In the genomic region with DNA sequence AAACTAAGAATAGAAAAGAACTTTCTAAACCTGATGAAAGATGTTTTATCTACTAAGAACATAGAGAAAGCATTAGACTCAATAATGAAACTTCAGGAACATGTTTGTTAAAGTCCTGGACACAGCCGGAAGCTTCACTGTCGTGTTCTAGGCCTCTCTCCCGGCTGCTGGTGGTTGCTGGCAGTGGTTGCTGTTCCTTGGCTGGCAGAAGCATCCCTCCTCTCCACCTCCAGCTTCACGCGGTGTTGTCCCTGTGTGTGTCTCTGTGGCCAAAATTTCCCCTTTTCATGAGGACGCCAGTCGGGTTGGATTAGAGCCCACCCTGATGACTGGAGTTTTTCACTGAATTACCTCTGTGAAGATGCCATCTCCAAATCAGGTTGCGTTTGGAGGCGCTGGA, we compare ENCODE assay signal across 2 cellular contexts.
TF ChIP-seq lines count a peak whose summit lies in the region.

No MANE protein-coding gene starts in this region.

TF ChIP-seq in H1, 55 proteins besides CTCF, POLR2A, EP300 and RAD21:
- TF ChIP-seq, protein P1, sequence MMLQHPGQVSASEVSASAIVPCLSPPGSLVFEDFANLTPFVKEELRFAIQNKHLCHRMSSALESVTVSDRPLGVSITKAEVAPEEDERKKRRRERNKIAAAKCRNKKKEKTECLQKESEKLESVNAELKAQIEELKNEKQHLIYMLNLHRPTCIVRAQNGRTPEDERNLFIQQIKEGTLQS (IDR thresholded peaks at IDR 0.05; ENCODE audit: insufficient read depth, low read depth, low read length), result no peak
- no peak for TF ChIP-seq HDAC6 (IDR thresholded peaks at IDR 0.05; ENCODE audit: low read depth, low read length)
- TF ChIP-seq PHF8 (conservative IDR thresholded peaks at IDR 0.05; ENCODE audit: low read depth, low read length), result no peak
- TF ChIP-seq RXRA (IDR thresholded peaks at IDR 0.05; ENCODE audit: insufficient read depth, low read depth, low read length), result no peak
- TF ChIP-seq SIX5 (IDR thresholded peaks at IDR 0.05; ENCODE audit: low read depth, low read length), result no peak
- no peak for TF ChIP-seq SP4 (IDR thresholded peaks at IDR 0.05; ENCODE audit: low read length)
- no peak for TF ChIP-seq MAFK (IDR thresholded peaks at IDR 0.05; ENCODE audit: low read depth, low read length)
- TF ChIP-seq, protein P2, sequence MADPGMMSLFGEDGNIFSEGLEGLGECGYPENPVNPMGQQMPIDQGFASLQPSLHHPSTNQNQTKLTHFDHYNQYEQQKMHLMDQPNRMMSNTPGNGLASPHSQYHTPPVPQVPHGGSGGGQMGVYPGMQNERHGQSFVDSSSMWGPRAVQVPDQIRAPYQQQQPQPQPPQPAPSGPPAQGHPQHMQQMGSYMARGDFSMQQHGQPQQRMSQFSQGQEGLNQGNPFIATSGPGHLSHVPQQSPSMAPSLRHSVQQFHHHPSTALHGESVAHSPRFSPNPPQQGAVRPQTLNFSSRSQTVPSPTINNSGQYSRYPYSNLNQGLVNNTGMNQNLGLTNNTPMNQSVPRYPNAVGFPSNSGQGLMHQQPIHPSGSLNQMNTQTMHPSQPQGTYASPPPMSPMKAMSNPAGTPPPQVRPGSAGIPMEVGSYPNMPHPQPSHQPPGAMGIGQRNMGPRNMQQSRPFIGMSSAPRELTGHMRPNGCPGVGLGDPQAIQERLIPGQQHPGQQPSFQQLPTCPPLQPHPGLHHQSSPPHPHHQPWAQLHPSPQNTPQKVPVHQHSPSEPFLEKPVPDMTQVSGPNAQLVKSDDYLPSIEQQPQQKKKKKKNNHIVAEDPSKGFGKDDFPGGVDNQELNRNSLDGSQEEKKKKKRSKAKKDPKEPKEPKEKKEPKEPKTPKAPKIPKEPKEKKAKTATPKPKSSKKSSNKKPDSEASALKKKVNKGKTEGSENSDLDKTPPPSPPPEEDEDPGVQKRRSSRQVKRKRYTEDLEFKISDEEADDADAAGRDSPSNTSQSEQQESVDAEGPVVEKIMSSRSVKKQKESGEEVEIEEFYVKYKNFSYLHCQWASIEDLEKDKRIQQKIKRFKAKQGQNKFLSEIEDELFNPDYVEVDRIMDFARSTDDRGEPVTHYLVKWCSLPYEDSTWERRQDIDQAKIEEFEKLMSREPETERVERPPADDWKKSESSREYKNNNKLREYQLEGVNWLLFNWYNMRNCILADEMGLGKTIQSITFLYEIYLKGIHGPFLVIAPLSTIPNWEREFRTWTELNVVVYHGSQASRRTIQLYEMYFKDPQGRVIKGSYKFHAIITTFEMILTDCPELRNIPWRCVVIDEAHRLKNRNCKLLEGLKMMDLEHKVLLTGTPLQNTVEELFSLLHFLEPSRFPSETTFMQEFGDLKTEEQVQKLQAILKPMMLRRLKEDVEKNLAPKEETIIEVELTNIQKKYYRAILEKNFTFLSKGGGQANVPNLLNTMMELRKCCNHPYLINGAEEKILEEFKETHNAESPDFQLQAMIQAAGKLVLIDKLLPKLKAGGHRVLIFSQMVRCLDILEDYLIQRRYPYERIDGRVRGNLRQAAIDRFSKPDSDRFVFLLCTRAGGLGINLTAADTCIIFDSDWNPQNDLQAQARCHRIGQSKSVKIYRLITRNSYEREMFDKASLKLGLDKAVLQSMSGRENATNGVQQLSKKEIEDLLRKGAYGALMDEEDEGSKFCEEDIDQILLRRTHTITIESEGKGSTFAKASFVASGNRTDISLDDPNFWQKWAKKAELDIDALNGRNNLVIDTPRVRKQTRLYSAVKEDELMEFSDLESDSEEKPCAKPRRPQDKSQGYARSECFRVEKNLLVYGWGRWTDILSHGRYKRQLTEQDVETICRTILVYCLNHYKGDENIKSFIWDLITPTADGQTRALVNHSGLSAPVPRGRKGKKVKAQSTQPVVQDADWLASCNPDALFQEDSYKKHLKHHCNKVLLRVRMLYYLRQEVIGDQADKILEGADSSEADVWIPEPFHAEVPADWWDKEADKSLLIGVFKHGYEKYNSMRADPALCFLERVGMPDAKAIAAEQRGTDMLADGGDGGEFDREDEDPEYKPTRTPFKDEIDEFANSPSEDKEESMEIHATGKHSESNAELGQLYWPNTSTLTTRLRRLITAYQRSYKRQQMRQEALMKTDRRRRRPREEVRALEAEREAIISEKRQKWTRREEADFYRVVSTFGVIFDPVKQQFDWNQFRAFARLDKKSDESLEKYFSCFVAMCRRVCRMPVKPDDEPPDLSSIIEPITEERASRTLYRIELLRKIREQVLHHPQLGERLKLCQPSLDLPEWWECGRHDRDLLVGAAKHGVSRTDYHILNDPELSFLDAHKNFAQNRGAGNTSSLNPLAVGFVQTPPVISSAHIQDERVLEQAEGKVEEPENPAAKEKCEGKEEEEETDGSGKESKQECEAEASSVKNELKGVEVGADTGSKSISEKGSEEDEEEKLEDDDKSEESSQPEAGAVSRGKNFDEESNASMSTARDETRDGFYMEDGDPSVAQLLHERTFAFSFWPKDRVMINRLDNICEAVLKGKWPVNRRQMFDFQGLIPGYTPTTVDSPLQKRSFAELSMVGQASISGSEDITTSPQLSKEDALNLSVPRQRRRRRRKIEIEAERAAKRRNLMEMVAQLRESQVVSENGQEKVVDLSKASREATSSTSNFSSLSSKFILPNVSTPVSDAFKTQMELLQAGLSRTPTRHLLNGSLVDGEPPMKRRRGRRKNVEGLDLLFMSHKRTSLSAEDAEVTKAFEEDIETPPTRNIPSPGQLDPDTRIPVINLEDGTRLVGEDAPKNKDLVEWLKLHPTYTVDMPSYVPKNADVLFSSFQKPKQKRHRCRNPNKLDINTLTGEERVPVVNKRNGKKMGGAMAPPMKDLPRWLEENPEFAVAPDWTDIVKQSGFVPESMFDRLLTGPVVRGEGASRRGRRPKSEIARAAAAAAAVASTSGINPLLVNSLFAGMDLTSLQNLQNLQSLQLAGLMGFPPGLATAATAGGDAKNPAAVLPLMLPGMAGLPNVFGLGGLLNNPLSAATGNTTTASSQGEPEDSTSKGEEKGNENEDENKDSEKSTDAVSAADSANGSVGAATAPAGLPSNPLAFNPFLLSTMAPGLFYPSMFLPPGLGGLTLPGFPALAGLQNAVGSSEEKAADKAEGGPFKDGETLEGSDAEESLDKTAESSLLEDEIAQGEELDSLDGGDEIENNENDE (IDR thresholded peaks at IDR 0.05; ENCODE audit: insufficient replicate concordance, low read length), result no peak
- TF ChIP-seq BACH1 (IDR thresholded peaks at IDR 0.05; ENCODE audit: low read length), result no peak
- TF ChIP-seq, protein P3, sequence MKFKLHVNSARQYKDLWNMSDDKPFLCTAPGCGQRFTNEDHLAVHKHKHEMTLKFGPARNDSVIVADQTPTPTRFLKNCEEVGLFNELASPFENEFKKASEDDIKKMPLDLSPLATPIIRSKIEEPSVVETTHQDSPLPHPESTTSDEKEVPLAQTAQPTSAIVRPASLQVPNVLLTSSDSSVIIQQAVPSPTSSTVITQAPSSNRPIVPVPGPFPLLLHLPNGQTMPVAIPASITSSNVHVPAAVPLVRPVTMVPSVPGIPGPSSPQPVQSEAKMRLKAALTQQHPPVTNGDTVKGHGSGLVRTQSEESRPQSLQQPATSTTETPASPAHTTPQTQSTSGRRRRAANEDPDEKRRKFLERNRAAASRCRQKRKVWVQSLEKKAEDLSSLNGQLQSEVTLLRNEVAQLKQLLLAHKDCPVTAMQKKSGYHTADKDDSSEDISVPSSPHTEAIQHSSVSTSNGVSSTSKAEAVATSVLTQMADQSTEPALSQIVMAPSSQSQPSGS (IDR thresholded peaks at IDR 0.05; ENCODE audit: low read length), result no peak
- no peak for TF ChIP-seq BCL11A (IDR thresholded peaks at IDR 0.05; ENCODE audit: low read depth in 2 of 2, low read length in 2 of 2)
- TF ChIP-seq HDAC2 (IDR thresholded peaks at IDR 0.05; ENCODE audit: borderline replicate concordance in 1 of 2, low read depth in 2 of 2, low read length in 2 of 2), result no peak

TF ChIP-seq in SK-N-SH, 30 proteins besides CTCF, POLR2A, EP300 and RAD21:
- no peak for TF ChIP-seq FOSL2 (IDR thresholded peaks at IDR 0.05; ENCODE audit: borderline replicate concordance, low read depth)
- no peak for TF ChIP-seq POLR2AphosphoS5 (IDR thresholded peaks at IDR 0.05; ENCODE audit: low read depth, low read length)
- TF ChIP-seq GABPA (IDR thresholded peaks at IDR 0.05; ENCODE audit: low read depth), result no peak
- TF ChIP-seq SMC3 (IDR thresholded peaks at IDR 0.05; ENCODE audit: low read depth, low read length), result no peak
- TF ChIP-seq, protein P4, sequence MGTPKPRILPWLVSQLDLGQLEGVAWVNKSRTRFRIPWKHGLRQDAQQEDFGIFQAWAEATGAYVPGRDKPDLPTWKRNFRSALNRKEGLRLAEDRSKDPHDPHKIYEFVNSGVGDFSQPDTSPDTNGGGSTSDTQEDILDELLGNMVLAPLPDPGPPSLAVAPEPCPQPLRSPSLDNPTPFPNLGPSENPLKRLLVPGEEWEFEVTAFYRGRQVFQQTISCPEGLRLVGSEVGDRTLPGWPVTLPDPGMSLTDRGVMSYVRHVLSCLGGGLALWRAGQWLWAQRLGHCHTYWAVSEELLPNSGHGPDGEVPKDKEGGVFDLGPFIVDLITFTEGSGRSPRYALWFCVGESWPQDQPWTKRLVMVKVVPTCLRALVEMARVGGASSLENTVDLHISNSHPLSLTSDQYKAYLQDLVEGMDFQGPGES (IDR thresholded peaks at IDR 0.05; ENCODE audit: low read depth, low read length), result no peak
- no peak for TF ChIP-seq TCF12 (IDR thresholded peaks at IDR 0.05)
